Comparison of ENCODE assay signal across 14 cellular contexts in genomic region chr5:15285901-15286583, GRCh38.
DNase-seq lines count a peak whose midpoint lies in the region; ATAC-seq and TF ChIP-seq lines count a peak whose summit lies in the region.
"Had no signal": no experiment of that assay in that cellular context is flagged by ENCODE, and none has a peak within 500 bp of the region (broad histone marks: within the 10 kb centered on the region; RNA-seq: fewer than 3 reads in every experiment).

No MANE protein-coding gene starts in this region.

- DNase-seq in A172 (ENCODE audit: low spot score) (peak; percentile 79), HK-2 (ENCODE audit: unreplicated experiment) (peak; percentile 6), cardiac fibroblast (ENCODE audit: low read depth in 2 of 2) (peak; percentile 47 to 76), left kidney (ENCODE audit: low read depth, low spot score) (peak; percentile 55), stomach (no peak)
- no peak for DNase-seq in activated naive CD4-positive, alpha-beta T cell treated with anti-CD3 and anti-CD28 coated beads for 36 hours
- no peak for DNase-seq in stimulated activated CD8-positive, alpha-beta memory T cell treated with anti-CD3 and anti-CD28 coated beads, Interleukin-4, amount 100 ng/mL, for 48 hours
- DNase-seq: ACHN; activated CD4-positive, alpha-beta memory T cell treated with anti-CD3 and anti-CD28 coated beads, Interleukin-2, amount 10 ng/mL, durations not matched to agents 7 days and 5 days; H9; left cardiac atrium; NCI-H748 treated with DMSO at 0.1 percent for 48 hours had no signal

- H3K4me1 ChIP-seq in stomach = no peaks in the 10 kb centered on the region

- no peak overlapping the region for H3K27ac Mint-ChIP-seq in activated naive CD4-positive, alpha-beta T cell treated with anti-CD3 and anti-CD28 coated beads for 36 hours
- H3K27ac Mint-ChIP-seq: activated CD4-positive, alpha-beta memory T cell treated with anti-CD3 and anti-CD28 coated beads, Interleukin-2, amount 10 ng/mL, durations not matched to agents 7 days and 5 days; H9; progenitor cell of endocrine pancreas had no signal

- intact Hi-C loops in activated naive CD4-positive, alpha-beta T cell treated with anti-CD3 and anti-CD28 coated beads for 36 hours (cut with micrococcal nuclease) = no loop called here
- intact Hi-C loops in stomach (cut with DNase I; ENCODE audit: low total_unique reads) = no loop called here

- H3K4me3 ChIP-seq in cardiac fibroblast (replicated peaks in 1 of 2; ENCODE audit: low read depth in 2 of 2, low read length in 2 of 2) (no peak overlapping the region), stomach (no peak overlapping the region)

- peaks cover 0 to 1% (median 0%) of the 10 kb centered on the region in 4 donors for H3K9me3 ChIP-seq in stomach

- H3K27me3 ChIP-seq in stomach = no peaks in the 10 kb centered on the region

- TF ChIP-seq POLR2A in stomach (IDR thresholded peaks at IDR 0.05) = no peak

- TF ChIP-seq CTCF in cardiac fibroblast (IDR thresholded peaks at IDR 0.05; ENCODE audit: low read depth, low read length) = no peak
- no peak for TF ChIP-seq CTCF in stomach (IDR thresholded peaks at IDR 0.05)

- peaks cover 9% of the 10 kb centered on the region for H3K9me3 Mint-ChIP-seq in activated naive CD4-positive, alpha-beta T cell treated with anti-CD3 and anti-CD28 coated beads for 36 hours

- 45 to 68% (median 60%) methylated on average over 5 of the region's 5 CpGs for WGBS in stomach, 5 donors

- ATAC-seq in GM19023 (IDR thresholded peaks at IDR 0.05; ENCODE audit: unreplicated experiment) = no peak

- CTCF ChIA-PET in activated naive CD4-positive, alpha-beta T cell treated with anti-CD3 and anti-CD28 coated beads for 36 hours (lab: Charles Lee) = no interaction called here

- H3K4me3 Mint-ChIP-seq in activated naive CD4-positive, alpha-beta T cell treated with anti-CD3 and anti-CD28 coated beads for 36 hours = no peak overlapping the region
- H3K4me3 Mint-ChIP-seq: activated CD4-positive, alpha-beta memory T cell treated with anti-CD3 and anti-CD28 coated beads, Interleukin-2, amount 10 ng/mL, durations not matched to agents 7 days and 5 days; H9 had no signal

- H3K27me3 Mint-ChIP-seq in activated naive CD4-positive, alpha-beta T cell treated with anti-CD3 and anti-CD28 coated beads for 36 hours (ENCODE audit: low read depth) = no peaks in the 10 kb centered on the region
- H3K27me3 Mint-ChIP-seq: activated CD4-positive, alpha-beta memory T cell treated with anti-CD3 and anti-CD28 coated beads, Interleukin-2, amount 10 ng/mL, durations not matched to agents 7 days and 5 days; progenitor cell of endocrine pancreas had no signal

- no peak for TF ChIP-seq EP300 in stomach (IDR thresholded peaks at IDR 0.05)

- H3K36me3 ChIP-seq in stomach = no peaks in the 10 kb centered on the region

- H3K4me1 Mint-ChIP-seq in activated naive CD4-positive, alpha-beta T cell treated with anti-CD3 and anti-CD28 coated beads for 36 hours (ENCODE audit: low read depth) = no peaks in the 10 kb centered on the region
- H3K4me1 Mint-ChIP-seq: activated CD4-positive, alpha-beta memory T cell treated with anti-CD3 and anti-CD28 coated beads, Interleukin-2, amount 10 ng/mL, durations not matched to agents 7 days and 5 days had no signal

- no peaks in the 10 kb centered on the region for H3K36me3 Mint-ChIP-seq in activated naive CD4-positive, alpha-beta T cell treated with anti-CD3 and anti-CD28 coated beads for 36 hours (ENCODE audit: low read depth)

- no peak overlapping the region for H3K27ac ChIP-seq in stomach

Comparison
In these comparisons a context has a peak if more than half of its experiments do, and no peak if none do; other contexts are left out.
1. DNase-seq: peak in A172 (single experiment), HK-2 (single experiment), cardiac fibroblast (2 of 2) and left kidney (single experiment); none in activated naive CD4-positive, alpha-beta T cell treated with anti-CD3 and anti-CD28 coated beads for 36 hours (single experiment), stomach (single experiment) and stimulated activated CD8-positive, alpha-beta memory T cell treated with anti-CD3 and anti-CD28 coated beads, Interleukin-4, amount 100 ng/mL, for 48 hours (single experiment).